ENCODE assay signal across 11 cellular contexts in the genomic region with DNA sequence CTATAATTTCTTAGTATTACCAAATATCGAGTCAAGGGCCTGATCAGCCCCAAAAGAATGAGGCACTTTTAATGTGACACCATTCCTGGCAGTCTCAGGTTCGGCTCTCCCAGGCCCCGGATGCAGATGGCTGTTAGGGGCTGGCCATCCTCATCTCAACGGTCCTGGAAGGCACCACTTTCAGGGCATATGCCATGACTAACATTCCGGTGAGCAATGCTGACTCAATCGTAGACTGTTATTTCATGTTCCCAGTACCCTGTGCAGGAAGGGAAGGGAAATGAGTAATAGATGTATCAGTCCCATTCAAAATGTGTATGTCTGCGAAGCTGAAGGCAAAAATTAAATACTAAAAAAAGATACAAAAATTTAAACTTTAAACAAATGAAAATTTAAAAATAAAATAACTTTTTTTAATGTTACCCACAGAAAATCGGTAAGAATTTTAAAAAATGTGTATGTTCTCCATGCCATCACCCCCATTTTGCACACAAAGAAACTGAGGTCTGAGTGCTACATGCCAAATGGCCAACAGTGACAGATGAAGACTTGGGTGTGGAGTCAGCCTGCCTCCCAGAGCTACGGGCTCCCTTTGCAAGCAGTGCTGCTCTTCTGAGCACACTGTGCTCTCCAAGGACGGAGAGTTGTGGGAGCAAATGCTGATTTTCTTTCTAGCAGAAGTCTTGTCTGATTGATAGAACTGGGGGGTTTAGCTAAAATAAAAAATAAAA.
DNase-seq lines count a peak whose midpoint lies in the region; ATAC-seq, FAIRE-seq and TF ChIP-seq lines count a peak whose summit lies in the region.
"Had no signal": no experiment of that assay in that cellular context is flagged by ENCODE, and none has a peak within 500 bp of the region (broad histone marks: within the 10 kb centered on the region; RNA-seq: fewer than 3 reads in every experiment).

No MANE protein-coding gene starts in this region.

- no peak for TF ChIP-seq CTCF in activated CD8-positive, alpha-beta T cell treated with anti-CD3 and anti-CD28 coated beads for 36 hours (IDR thresholded peaks at IDR 0.05)
- TF ChIP-seq CTCF in coronary artery (IDR thresholded peaks at IDR 0.05): no peak

- peaks cover 2% of the 10 kb centered on the region for H3K27me3 Mint-ChIP-seq in activated CD8-positive, alpha-beta T cell treated with anti-CD3 and anti-CD28 coated beads for 36 hours
- H3K27me3 Mint-ChIP-seq in activated CD8-positive, alpha-beta T cell treated with anti-CD3 and anti-CD28 coated beads, Interleukin-2, amount 10 ng/mL, durations not matched to agents 7 days and 5 days (ENCODE audit: low read depth): no peaks in the 10 kb centered on the region

- peaks cover 3% of the 10 kb centered on the region for H3K4me1 Mint-ChIP-seq in activated CD8-positive, alpha-beta T cell treated with anti-CD3 and anti-CD28 coated beads for 36 hours (ENCODE audit: low read depth)
- H3K4me1 Mint-ChIP-seq in activated CD8-positive, alpha-beta T cell treated with anti-CD3 and anti-CD28 coated beads, Interleukin-2, amount 10 ng/mL, durations not matched to agents 7 days and 5 days (ENCODE audit: low read depth): no peaks in the 10 kb centered on the region

- DNase-seq in activated CD8-positive, alpha-beta T cell treated with anti-CD3 and anti-CD28 coated beads for 36 hours: peak; percentile 42
- no peak for DNase-seq in activated CD8-positive, alpha-beta T cell treated with anti-CD3 and anti-CD28 coated beads, Interleukin-2, amount 10 ng/mL, durations not matched to agents 7 days and 5 days
- DNase-seq in RCC 7860 (ENCODE audit: low spot score): peak; percentile 94
- peak; percentile 80 for DNase-seq in coronary artery (ENCODE audit: low spot score)
- peak; percentile 65 for DNase-seq in stimulated activated CD4-positive, alpha-beta T cell treated with anti-CD3 and anti-CD28 coated beads, Interleukin-15, amount 100 ng/mL, for 24 hours
- DNase-seq in NCI-H526 (lab: John Stamatoyannopoulos, UW): no peak
- DNase-seq in NCI-H2171 treated with DMSO at 0.1 percent for 48 hours (lab: John Stamatoyannopoulos, UW): no peak

- peak; percentile 74 for ATAC-seq in activated CD8-positive, alpha-beta T cell treated with anti-CD3 and anti-CD28 coated beads for 36 hours
- ATAC-seq in activated CD8-positive, alpha-beta T cell treated with anti-CD3 and anti-CD28 coated beads, Interleukin-2, amount 10 ng/mL, durations not matched to agents 7 days and 5 days: no peak
- no peak for ATAC-seq in GM21423 (IDR thresholded peaks at IDR 0.05; ENCODE audit: unreplicated experiment)

- intact Hi-C loops in activated CD8-positive, alpha-beta T cell treated with anti-CD3 and anti-CD28 coated beads for 36 hours (cut with micrococcal nuclease): loop anchor here (10.0 kb wide), 2 partner anchors 62 to 512 kb away; no protein-coding TSS in a partner anchor

- H3K4me3 Mint-ChIP-seq in activated CD8-positive, alpha-beta T cell treated with anti-CD3 and anti-CD28 coated beads for 36 hours: no peak overlapping the region
- no peak overlapping the region for H3K4me3 Mint-ChIP-seq in activated CD8-positive, alpha-beta T cell treated with anti-CD3 and anti-CD28 coated beads, Interleukin-2, amount 10 ng/mL, durations not matched to agents 7 days and 5 days

- CTCF ChIA-PET in activated CD8-positive, alpha-beta T cell treated with anti-CD3 and anti-CD28 coated beads for 36 hours (lab: Charles Lee): interaction anchor here (1.1 to 11.7 kb wide), 5 partner anchors 9 to 512 kb away, joined by 3 to 152 read pairs (median 6); no protein-coding TSS in a partner anchor
- CTCF ChIA-PET in activated CD8-positive, alpha-beta T cell treated with anti-CD3 and anti-CD28 coated beads, Interleukin-2, amount 10 ng/mL, durations not matched to agents 7 days and 5 days (lab: Charles Lee): interaction anchor here (0.7 to 5.4 kb wide), 5 partner anchors 19 to 221 kb away, joined by 3 to 83 read pairs (median 5); no protein-coding TSS in a partner anchor

- peak; percentile 95 for FAIRE-seq in RCC 7860 (lab: Jason Lieb, UNC)
- FAIRE-seq: TTC549 had no signal

- H3K36me3 Mint-ChIP-seq in activated CD8-positive, alpha-beta T cell treated with anti-CD3 and anti-CD28 coated beads for 36 hours (ENCODE audit: low read depth): no peaks in the 10 kb centered on the region
- no peaks in the 10 kb centered on the region for H3K36me3 Mint-ChIP-seq in activated CD8-positive, alpha-beta T cell treated with anti-CD3 and anti-CD28 coated beads, Interleukin-2, amount 10 ng/mL, durations not matched to agents 7 days and 5 days (ENCODE audit: low read depth)

- no peaks in the 10 kb centered on the region for H3K9me3 Mint-ChIP-seq in activated CD8-positive, alpha-beta T cell treated with anti-CD3 and anti-CD28 coated beads for 36 hours
- no peaks in the 10 kb centered on the region for H3K9me3 Mint-ChIP-seq in activated CD8-positive, alpha-beta T cell treated with anti-CD3 and anti-CD28 coated beads, Interleukin-2, amount 10 ng/mL, durations not matched to agents 7 days and 5 days (ENCODE audit: insufficient read depth)

- peak overlapping the region; percentile 37 for H3K4me3 ChIP-seq in coronary artery

- POLR2A ChIA-PET in activated CD8-positive, alpha-beta T cell treated with anti-CD3 and anti-CD28 coated beads for 36 hours (lab: Charles Lee): no interaction called here
- POLR2A ChIA-PET in activated CD8-positive, alpha-beta T cell treated with anti-CD3 and anti-CD28 coated beads, Interleukin-2, amount 10 ng/mL, durations not matched to agents 7 days and 5 days (lab: Charles Lee): no interaction called here

- H3K27ac Mint-ChIP-seq in activated CD8-positive, alpha-beta T cell treated with anti-CD3 and anti-CD28 coated beads for 36 hours: peak overlapping the region; percentile 30
- no peak overlapping the region for H3K27ac Mint-ChIP-seq in activated CD8-positive, alpha-beta T cell treated with anti-CD3 and anti-CD28 coated beads, Interleukin-2, amount 10 ng/mL, durations not matched to agents 7 days and 5 days

- H3K27ac ChIP-seq in coronary artery: peak overlapping the region in 1 of 2 donors; percentile 50
- H3K27ac ChIP-seq: C4-2B, neutrophil had no signal

Comparison
In these comparisons a context has a peak if more than half of its experiments do, and no peak if none do; other contexts are left out.
1. DNase-seq: peak in activated CD8-positive, alpha-beta T cell treated with anti-CD3 and anti-CD28 coated beads for 36 hours (single experiment), RCC 7860 (single experiment), coronary artery (single experiment) and stimulated activated CD4-positive, alpha-beta T cell treated with anti-CD3 and anti-CD28 coated beads, Interleukin-15, amount 100 ng/mL, for 24 hours (single experiment); none in activated CD8-positive, alpha-beta T cell treated with anti-CD3 and anti-CD28 coated beads, Interleukin-2, amount 10 ng/mL, durations not matched to agents 7 days and 5 days (single experiment), NCI-H526 (0 of 2) and NCI-H2171 treated with DMSO at 0.1 percent for 48 hours (single experiment).